Comparison of ENCODE assay signal across 26 cellular contexts in genomic region chr2:110152943-110153342, GRCh38. TPM values are rescaled to one million over a fixed set of nuclear protein-coding genes. Genes with fewer than 3 reads are reported as not detected.
DNase-seq lines count a peak whose midpoint lies in the region; ATAC-seq, FAIRE-seq and TF ChIP-seq lines count a peak whose summit lies in the region.
"Had no signal": no experiment of that assay in that cellular context is flagged by ENCODE, and none has a peak within 500 bp of the region (broad histone marks: within the 10 kb centered on the region; RNA-seq: fewer than 3 reads in every experiment).

No MANE protein-coding gene starts in this region.

- no peaks in the 10 kb centered on the region for H4K20me1 ChIP-seq in endothelial cell of umbilical vein (replicated peaks; ENCODE audit: control insufficient read depth, extremely low read depth, insufficient read depth, low read length)
- H4K20me1 ChIP-seq: BLaER1 treated with 17β-estradiol and CSF1 and Interleukin-3, amounts not matched to agents 10 nM and 100 nM had no signal

- H3K4me1 Mint-ChIP-seq in activated T-cell treated with anti-CD3 and anti-CD28 coated beads, Interleukin-2, amount 50 U/mL, for 72 hours (ENCODE audit: low read depth): peaks cover 58% of the 10 kb centered on the region
- H3K4me1 Mint-ChIP-seq in activated T-helper 2 cell treated with anti-CD3 and anti-CD28 coated beads, Interferon-gamma antibody, Interleukin-2, Interleukin-4, amounts not matched to agents 10 μg/mL and 5 μg/mL and 100 μg/mL, durations not matched to agents 14 hours and 24 hours and 36 hours (ENCODE audit: low read depth): peaks cover 45% of the 10 kb centered on the region
- H3K4me1 Mint-ChIP-seq: GM23338 had no signal

- no peaks in the 10 kb centered on the region for H3K79me2 ChIP-seq in endothelial cell of umbilical vein (ENCODE audit: control insufficient read depth, insufficient read depth, low read length)

- no peak for DNase-seq in activated T-cell treated with anti-CD3 and anti-CD28 coated beads, Interleukin-2, amount 50 U/mL, for 72 hours
- DNase-seq in activated T-cell treated with anti-CD3 and anti-CD28 coated beads, Interleukin-2, amount 50 U/mL, for 1 hour: no peak
- no peak for DNase-seq in activated T-helper 2 cell treated with anti-CD3 and anti-CD28 coated beads, Interferon-gamma antibody, Interleukin-2, Interleukin-4, amounts not matched to agents 10 μg/mL and 5 μg/mL and 100 μg/mL, durations not matched to agents 14 hours and 24 hours and 36 hours (ENCODE audit: low spot score)
- DNase-seq in endothelial cell of umbilical vein (ENCODE audit: low read depth, low spot score) (peak; percentile 58), aorta (no peak), NCI-H1436 (lab: John Stamatoyannopoulos, UW) (no peak)
- DNase-seq: 8988T; ACHN; AML-193; BE2C; CD4-positive, alpha-beta T cell; CD8-positive, alpha-beta memory T cell; DMS 273 treated with DMSO at 0.1 percent for 48 hours; DMS79; EL; GDM1; H9 had no signal

- H2AFZ ChIP-seq in endothelial cell of umbilical vein (ENCODE audit: low read depth, low read length): peak overlapping the region; percentile 50
- H2AFZ ChIP-seq: GM23338 had no signal

- no TSS peak for BruUV-seq in endothelial cell of umbilical vein (replicated peaks; lab: Mats Ljungman, UMichigan)

- H3K4me3 ChIP-seq in endothelial cell of umbilical vein (replicated peaks in 1 of 3; ENCODE audit: insufficient read depth in 1 of 3, low read depth in 1 of 3, low read length in 3 of 3) (peak overlapping the region in 1 of 3 experiments; percentile 15), aorta (ENCODE audit: low read length in 2 of 2) (no peak overlapping the region)
- H3K4me3 ChIP-seq: A549; BLaER1 treated with 17β-estradiol and CSF1 and Interleukin-3, amounts not matched to agents 10 nM and 100 nM; GM12878; GM23338 had no signal

- H3K27me3 Mint-ChIP-seq in activated T-cell treated with anti-CD3 and anti-CD28 coated beads, Interleukin-2, amount 50 U/mL, for 72 hours (ENCODE audit: low read depth): peaks cover 6% of the 10 kb centered on the region
- peaks cover 4% of the 10 kb centered on the region for H3K27me3 Mint-ChIP-seq in activated T-helper 2 cell treated with anti-CD3 and anti-CD28 coated beads, Interferon-gamma antibody, Interleukin-2, Interleukin-4, amounts not matched to agents 10 μg/mL and 5 μg/mL and 100 μg/mL, durations not matched to agents 14 hours and 24 hours and 36 hours (ENCODE audit: low read depth)

- no peak for ATAC-seq in activated T-cell treated with anti-CD3 and anti-CD28 coated beads, Interleukin-2, amount 50 U/mL, for 72 hours (replicated peaks in 1 of 2)
- ATAC-seq in GM21381 (IDR thresholded peaks at IDR 0.05; ENCODE audit: unreplicated experiment) (no peak), aorta (ENCODE audit: low FRiP score) (no peak)
- ATAC-seq: A549, GM12878, GM23338, HCT116 had no signal

- peak overlapping the region; percentile 86 for H3K4me2 ChIP-seq in endothelial cell of umbilical vein (ENCODE audit: insufficient read depth, low read length)
- H3K4me2 ChIP-seq: A549; BLaER1 treated with 17β-estradiol and CSF1 and Interleukin-3, amounts not matched to agents 10 nM and 100 nM; GM23338 had no signal

- no peaks in the 10 kb centered on the region for H3K9me1 ChIP-seq in endothelial cell of umbilical vein (replicated peaks; ENCODE audit: control insufficient read depth, extremely low read depth, insufficient read depth, low read length)

- H3K27ac ChIP-seq in endothelial cell of umbilical vein (ENCODE audit: insufficient read depth, low read depth, low read length) (peak overlapping the region; percentile 87), aorta (ENCODE audit: low read depth in 1 of 2, low read length in 2 of 2) (no peak overlapping the region)
- H3K27ac ChIP-seq: A549; BLaER1 treated with 17β-estradiol and CSF1 and Interleukin-3, amounts not matched to agents 10 nM and 100 nM had no signal

- no peak for TF ChIP-seq POLR2A in endothelial cell of umbilical vein (IDR thresholded peaks at IDR 0.05; ENCODE audit: low read depth, low read length)

- WGBS in aorta, 2 donors: 76 to 82% methylated on average over 3 of the region's 3 CpGs

- no peak for FAIRE-seq in endothelial cell of umbilical vein (lab: Jason Lieb, UNC)
- FAIRE-seq: A549, D721Med, GM12878, GM19239 had no signal

- peak overlapping the region; percentile 73 for H3K9ac ChIP-seq in endothelial cell of umbilical vein (replicated peaks; ENCODE audit: extremely low read depth, insufficient read depth, low read length)
- H3K9ac ChIP-seq: BLaER1 treated with 17β-estradiol and CSF1 and Interleukin-3, amounts not matched to agents 10 nM and 100 nM had no signal

- H3K27me3 ChIP-seq in endothelial cell of umbilical vein (ENCODE audit: control insufficient read depth in 2 of 2, insufficient read depth in 2 of 2, low read length in 2 of 2): no peaks in the 10 kb centered on the region
- H3K27me3 ChIP-seq in aorta (ENCODE audit: control insufficient read depth in 1 of 2, insufficient read depth in 2 of 2, low read length in 1 of 2): no peaks in the 10 kb centered on the region
- H3K27me3 ChIP-seq: BE2C; BLaER1 treated with 17β-estradiol and CSF1 and Interleukin-3, amounts not matched to agents 10 nM and 100 nM had no signal

- peaks cover 13 to 15% of the 10 kb centered on the region in 2 donors for H3K9me3 Mint-ChIP-seq in activated T-cell treated with anti-CD3 and anti-CD28 coated beads, Interleukin-2, amount 50 U/mL, for 72 hours
- peaks cover 44% of the 10 kb centered on the region for H3K9me3 Mint-ChIP-seq in activated T-helper 2 cell treated with anti-CD3 and anti-CD28 coated beads, Interferon-gamma antibody, Interleukin-2, Interleukin-4, amounts not matched to agents 10 μg/mL and 5 μg/mL and 100 μg/mL, durations not matched to agents 14 hours and 24 hours and 36 hours

- no peak overlapping the region for H3K4me3 Mint-ChIP-seq in activated T-cell treated with anti-CD3 and anti-CD28 coated beads, Interleukin-2, amount 50 U/mL, for 72 hours
- no peak overlapping the region for H3K4me3 Mint-ChIP-seq in activated T-helper 2 cell treated with anti-CD3 and anti-CD28 coated beads, Interferon-gamma antibody, Interleukin-2, Interleukin-4, amounts not matched to agents 10 μg/mL and 5 μg/mL and 100 μg/mL, durations not matched to agents 14 hours and 24 hours and 36 hours (ENCODE audit: low read depth)
- H3K4me3 Mint-ChIP-seq: CD14-positive monocyte; CD4-positive, alpha-beta T cell; CD8-positive, alpha-beta memory T cell; GM23338; H9 had no signal

- H3K36me3 Mint-ChIP-seq in activated T-cell treated with anti-CD3 and anti-CD28 coated beads, Interleukin-2, amount 50 U/mL, for 72 hours (ENCODE audit: insufficient read depth in 2 of 2): peaks cover 14 to 35% of the 10 kb centered on the region in 2 donors
- peaks cover 21% of the 10 kb centered on the region for H3K36me3 Mint-ChIP-seq in activated T-helper 2 cell treated with anti-CD3 and anti-CD28 coated beads, Interferon-gamma antibody, Interleukin-2, Interleukin-4, amounts not matched to agents 10 μg/mL and 5 μg/mL and 100 μg/mL, durations not matched to agents 14 hours and 24 hours and 36 hours (ENCODE audit: low read depth)
- H3K36me3 Mint-ChIP-seq: CD14-positive monocyte had no signal

- H3K36me3 ChIP-seq in endothelial cell of umbilical vein (ENCODE audit: control insufficient read depth in 2 of 2, extremely low read depth in 1 of 2, insufficient read depth in 2 of 2, low read length in 2 of 2): no peaks in the 10 kb centered on the region
- H3K36me3 ChIP-seq in aorta (ENCODE audit: control insufficient read depth in 1 of 2, insufficient read depth in 2 of 2, low read length in 1 of 2): no peaks in the 10 kb centered on the region
- H3K36me3 ChIP-seq: BE2C had no signal

- intact Hi-C loops in activated T-helper 2 cell treated with anti-CD3 and anti-CD28 coated beads, Interferon-gamma antibody, Interleukin-2, Interleukin-4, amounts not matched to agents 10 μg/mL and 5 μg/mL and 100 μg/mL, durations not matched to agents 14 hours and 24 hours and 36 hours (cut with micrococcal nuclease): no loop called here
- intact Hi-C loops in endothelial cell of umbilical vein (cut with micrococcal nuclease) (no loop called here), aorta (cut with DNase I) (no loop called here)

- POLR2A ChIA-PET in endothelial cell of umbilical vein (lab: Charles Lee): no interaction called here

- H3K4me1 ChIP-seq in endothelial cell of umbilical vein (ENCODE audit: control insufficient read depth, extremely low read depth, insufficient read depth, low read length) (peaks cover 57% of the 10 kb centered on the region), aorta (ENCODE audit: control insufficient read depth in 1 of 2, insufficient read depth in 2 of 2, low read length in 2 of 2) (no peaks in the 10 kb centered on the region)
- H3K4me1 ChIP-seq: BE2C had no signal

- CTCF ChIA-PET in endothelial cell of umbilical vein (lab: Charles Lee): interaction anchor here (1.4 kb wide), 1 partner anchor 37 kb away, joined by 6 read pairs; the partner anchor contains the start of gene MALL

- peaks cover 2% of the 10 kb centered on the region for H3K9me3 ChIP-seq in endothelial cell of umbilical vein (replicated peaks; ENCODE audit: control insufficient read depth, insufficient read depth, low read length)
- H3K9me3 ChIP-seq in aorta (ENCODE audit: control insufficient read depth, low read length): no peaks in the 10 kb centered on the region
- H3K9me3 ChIP-seq: BE2C had no signal

- peak overlapping the region; percentile 25 for H3K27ac Mint-ChIP-seq in activated T-cell treated with anti-CD3 and anti-CD28 coated beads, Interleukin-2, amount 50 U/mL, for 72 hours
- peak overlapping the region; percentile 15 for H3K27ac Mint-ChIP-seq in activated T-helper 2 cell treated with anti-CD3 and anti-CD28 coated beads, Interferon-gamma antibody, Interleukin-2, Interleukin-4, amounts not matched to agents 10 μg/mL and 5 μg/mL and 100 μg/mL, durations not matched to agents 14 hours and 24 hours and 36 hours
- H3K27ac Mint-ChIP-seq: CD14-positive monocyte; CD4-positive, alpha-beta T cell; GM23338; H9 had no signal

- TF ChIP-seq CTCF in endothelial cell of umbilical vein (IDR thresholded peaks at IDR 0.05; ENCODE audit: extremely low read depth in 1 of 2, insufficient read depth in 1 of 2, low read depth in 1 of 2, low read length in 2 of 2): no peak

- dilution Hi-C loops in endothelial cell of umbilical vein (cut with MboI; ENCODE audit: extremely low pct_ligation_motif_present, low sequenced_read_pairs): no loop called here

RNA-seq across cellular contexts. Expression of gene MALL, which starts 37.3 kb away (rescaled TPM):
- total RNA-seq in activated T-cell treated with anti-CD3 and anti-CD28 coated beads, Interleukin-2, amount 50 U/mL, for 72 hours: under 1 TPM in 1 of 2 donors, not detected in 1; 0.17 TPM
- 2.0 and 2.3 TPM in 2 replicates for total RNA-seq in activated T-helper 2 cell treated with anti-CD3 and anti-CD28 coated beads, Interferon-gamma antibody, Interleukin-2, Interleukin-4, amounts not matched to agents 10 μg/mL and 5 μg/mL and 100 μg/mL, durations not matched to agents 14 hours and 24 hours and 36 hours
- total RNA-seq in endothelial cell of umbilical vein (104 and 114 TPM in 2 replicates), aorta (10 to 100 TPM; 21.7 to 32.8 TPM)
- polyA plus RNA-seq in endothelial cell of umbilical vein (26.3 and 31.5 TPM in 2 replicates), aorta (10 to 100 TPM in 1 of 2 donors, 1 to 10 TPM in 1; 6.2 to 19.8 TPM)
- polyA plus RNA-seq in endothelial cell of umbilical vein (2011; cell fraction: cytosol; rRNA removed): 28.8 and 29.6 TPM in 2 replicates
- 11.2 and 12.9 TPM in 2 replicates for polyA plus RNA-seq in endothelial cell of umbilical vein (2011; cell fraction: nucleus; rRNA removed)
- polyA plus RNA-seq in endothelial cell of umbilical vein (2012): 34.5 and 67.0 TPM in 2 replicates
- polyA minus RNA-seq in endothelial cell of umbilical vein: 23.2 and 26.4 TPM in 2 replicates
- polyA minus RNA-seq in endothelial cell of umbilical vein (2011; cell fraction: cytosol; rRNA and poly(A)+ RNA removed): not detected
- polyA minus RNA-seq in endothelial cell of umbilical vein (2011; cell fraction: nucleus; rRNA and poly(A)+ RNA removed): 6.7 and 7.4 TPM in 2 replicates
- total RNA-seq: CD4-positive, alpha-beta T cell had no signal
- polyA plus RNA-seq: GM12878 had no signal

RNA-seq across cellular contexts. Expression of gene NPHP1, which starts 51.9 kb away (rescaled TPM):
- total RNA-seq in activated T-cell treated with anti-CD3 and anti-CD28 coated beads, Interleukin-2, amount 50 U/mL, for 72 hours: 1 to 10 TPM; 1.1 to 1.8 TPM
- total RNA-seq in activated T-helper 2 cell treated with anti-CD3 and anti-CD28 coated beads, Interferon-gamma antibody, Interleukin-2, Interleukin-4, amounts not matched to agents 10 μg/mL and 5 μg/mL and 100 μg/mL, durations not matched to agents 14 hours and 24 hours and 36 hours: 1.0 and 2.2 TPM in 2 replicates
- total RNA-seq in endothelial cell of umbilical vein: 5.9 and 6.1 TPM in 2 replicates
- 2.0 and 2.3 TPM in 2 replicates for polyA plus RNA-seq in endothelial cell of umbilical vein
- 4.4 and 4.6 TPM in 2 replicates for polyA plus RNA-seq in endothelial cell of umbilical vein (2011; cell fraction: cytosol; rRNA removed)
- polyA plus RNA-seq in endothelial cell of umbilical vein (2011; cell fraction: nucleus; rRNA removed): 8.6 and 9.3 TPM in 2 replicates
- polyA plus RNA-seq in endothelial cell of umbilical vein (2012): 6.6 and 7.3 TPM in 2 replicates
- polyA minus RNA-seq in endothelial cell of umbilical vein: 1.0 and 2.9 TPM in 2 replicates
- polyA minus RNA-seq in endothelial cell of umbilical vein (2011; cell fraction: cytosol; rRNA and poly(A)+ RNA removed): 1.1 TPM
- 3.5 and 4.4 TPM in 2 replicates for polyA minus RNA-seq in endothelial cell of umbilical vein (2011; cell fraction: nucleus; rRNA and poly(A)+ RNA removed)
- 1 to 10 TPM; 3.9 to 8.3 TPM for total RNA-seq in aorta
- polyA plus RNA-seq in aorta: 10 to 100 TPM in 1 of 2 donors, 1 to 10 TPM in 1; 2.6 to 10.4 TPM
- polyA plus RNA-seq: CD14-positive monocyte had no signal

RNA-seq across cellular contexts. Expression of gene MTLN, which starts 59.4 kb away (rescaled TPM):
- 10 to 100 TPM; 36.2 to 43.0 TPM for total RNA-seq in activated T-cell treated with anti-CD3 and anti-CD28 coated beads, Interleukin-2, amount 50 U/mL, for 72 hours
- total RNA-seq in activated T-helper 2 cell treated with anti-CD3 and anti-CD28 coated beads, Interferon-gamma antibody, Interleukin-2, Interleukin-4, amounts not matched to agents 10 μg/mL and 5 μg/mL and 100 μg/mL, durations not matched to agents 14 hours and 24 hours and 36 hours: 59.8 and 72.8 TPM in 2 replicates
- total RNA-seq in endothelial cell of umbilical vein: 25.5 and 34.4 TPM in 2 replicates
- 46.0 and 63.2 TPM in 2 replicates for polyA plus RNA-seq in endothelial cell of umbilical vein
- polyA plus RNA-seq in endothelial cell of umbilical vein (2011; cell fraction: cytosol; rRNA removed): 41.5 and 51.4 TPM in 2 replicates
- polyA plus RNA-seq in endothelial cell of umbilical vein (2011; cell fraction: nucleus; rRNA removed): 9.8 and 15.0 TPM in 2 replicates
- polyA plus RNA-seq in endothelial cell of umbilical vein (2012): 44.5 and 50.6 TPM in 2 replicates
- 8.8 and 10.9 TPM in 2 replicates for polyA minus RNA-seq in endothelial cell of umbilical vein
- polyA minus RNA-seq in endothelial cell of umbilical vein (2011; cell fraction: cytosol; rRNA and poly(A)+ RNA removed): 5.4 TPM
- polyA minus RNA-seq in endothelial cell of umbilical vein (2011; cell fraction: nucleus; rRNA and poly(A)+ RNA removed): 3.0 and 7.4 TPM in 2 replicates
- total RNA-seq in aorta: 10 to 100 TPM; 32.9 to 39.1 TPM
- polyA plus RNA-seq in aorta: 100 to 1,000 TPM; 128 to 129 TPM
